ENCODE assay signal across 16 cellular contexts in genomic region chr4:2337131-2337723, GRCh38.
"Had no signal": no experiment of that assay in that cellular context is flagged by ENCODE, and none has a peak within 500 bp of the region (broad histone marks: within the 10 kb centered on the region; RNA-seq: fewer than 3 reads in every experiment).

No MANE protein-coding gene starts in this region.

- H3K36me3 ChIP-seq: adrenal gland, SJCRH30, thoracic aorta had no signal

- H3K9me3 Mint-ChIP-seq: dendritic cell treated with granulocyte-macrophage colony-stimulating factor and Interleukin-4, amounts not matched to agents 40 ng/mL and 50 ng/mL, for 4 days; natural killer cell had no signal

- H3K27ac ChIP-seq: adrenal gland, body of pancreas, SJCRH30, stomach, thoracic aorta, VCaP had no signal

- H3K9me3 ChIP-seq: adrenal gland, body of pancreas, SJCRH30, stomach, thoracic aorta had no signal

- H3K27me3 ChIP-seq: adrenal gland, body of pancreas, SJCRH30, stomach had no signal

- H3K27ac Mint-ChIP-seq: dendritic cell treated with granulocyte-macrophage colony-stimulating factor and Interleukin-4, amounts not matched to agents 40 ng/mL and 50 ng/mL, for 4 days had no signal

- DNase-seq: activated CD4-positive, alpha-beta T cell treated with anti-CD3 and anti-CD28 coated beads for 48 hours; activated naive CD4-positive, alpha-beta T cell; body of pancreas; hippocampal formation; nucleus accumbens; SJCRH30; stimulated activated CD4-positive, alpha-beta T cell treated with anti-CD3 and anti-CD28 coated beads, Interleukin-15, amount 100 ng/mL, for 24 hours; stimulated activated CD4-positive, alpha-beta T cell treated with anti-CD3 and anti-CD28 coated beads, Interleukin-4, amount 100 ng/mL, for 24 hours; SW 1271; T-helper 9 cell had no signal

- ATAC-seq: body of pancreas, natural killer cell had no signal

- H3K4me3 ChIP-seq: adrenal gland, body of pancreas, SJCRH30, stomach, thoracic aorta had no signal

- H3K4me3 Mint-ChIP-seq: dendritic cell treated with granulocyte-macrophage colony-stimulating factor and Interleukin-4, amounts not matched to agents 40 ng/mL and 50 ng/mL, for 4 days; natural killer cell had no signal

- H3K4me1 ChIP-seq: adrenal gland, body of pancreas, SJCRH30 had no signal
